In the genomic region with DNA sequence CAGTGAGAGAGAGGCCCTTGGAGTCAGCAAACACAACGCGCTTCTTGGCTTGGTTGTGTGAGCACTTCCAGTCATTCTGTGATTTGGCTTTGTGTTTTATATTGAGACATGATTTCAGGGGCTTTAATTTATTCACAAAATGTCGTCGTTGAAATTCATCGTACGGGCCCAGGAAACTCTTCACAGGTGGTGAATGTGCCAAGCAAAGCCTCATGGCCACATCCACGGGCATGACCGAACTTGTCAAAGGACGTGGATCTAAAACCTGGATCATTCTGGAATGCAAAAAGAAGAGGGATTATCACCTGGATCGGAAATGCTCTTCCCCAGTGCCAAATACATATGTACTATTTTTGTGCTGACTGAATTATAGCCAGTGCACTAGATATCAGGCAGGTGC, we compare ENCODE assay signal across 20 cellular contexts. TPM values are rescaled to one million over a fixed set of nuclear protein-coding genes. Genes with fewer than 3 reads are reported as not detected.
DNase-seq lines count a peak whose midpoint lies in the region; ATAC-seq, FAIRE-seq and TF ChIP-seq lines count a peak whose summit lies in the region.
"Had no signal": no experiment of that assay in that cellular context is flagged by ENCODE, and none has a peak within 500 bp of the region (broad histone marks: within the 10 kb centered on the region; RNA-seq: fewer than 3 reads in every experiment).

No MANE protein-coding gene starts in this region.

- peaks cover 0 to 43% (median 13%) of the 10 kb centered on the region in 9 donors for H3K36me3 ChIP-seq in heart right ventricle
- peaks cover 0 to 7% (median 0%) of the 10 kb centered on the region in 3 donors for H3K36me3 ChIP-seq in pancreas
- peaks cover 3 to 14% of the 10 kb centered on the region in 2 donors for H3K36me3 ChIP-seq in aorta (ENCODE audit: control insufficient read depth in 1 of 2, insufficient read depth in 2 of 2, low read length in 1 of 2)
- H3K36me3 ChIP-seq in CD4-positive, alpha-beta memory T cell (ENCODE audit: insufficient read depth, low read length) = no peaks in the 10 kb centered on the region

- H3K9me3 Mint-ChIP-seq in CD4-positive, alpha-beta memory T cell = no peaks in the 10 kb centered on the region
- H3K9me3 Mint-ChIP-seq: activated naive CD4-positive, alpha-beta T cell treated with anti-CD3 and anti-CD28 coated beads, Interleukin-2, amount 50 U/mL, for 24 hours; effector memory CD8-positive, alpha-beta T cell; immature natural killer cell had no signal

- no peak overlapping the region for H3K27ac Mint-ChIP-seq in CD4-positive, alpha-beta memory T cell
- H3K27ac Mint-ChIP-seq: activated CD4-positive, alpha-beta T cell treated with anti-CD3 and anti-CD28 coated beads for 36 hours; activated naive CD4-positive, alpha-beta T cell treated with anti-CD3 and anti-CD28 coated beads, Interleukin-2, amount 50 U/mL, for 24 hours; effector memory CD8-positive, alpha-beta T cell; immature natural killer cell; type B pancreatic cell had no signal

- FAIRE-seq in pancreas (lab: Jason Lieb, UNC) = no peak
- FAIRE-seq: small intestine had no signal

- no peak for ATAC-seq in heart right ventricle
- ATAC-seq in left ventricle myocardium superior = no peak
- no peak for ATAC-seq in pancreas
- ATAC-seq in aorta (ENCODE audit: low FRiP score) = no peak
- ATAC-seq in GM21786 (IDR thresholded peaks at IDR 0.05; ENCODE audit: unreplicated experiment) = no peak
- ATAC-seq: activated CD4-positive, alpha-beta T cell treated with anti-CD3 and anti-CD28 coated beads for 36 hours; effector memory CD8-positive, alpha-beta T cell; foreskin keratinocyte had no signal

- POLR2A ChIA-PET in CD4-positive, alpha-beta memory T cell (lab: Charles Lee; ENCODE audit: partially characterized antibody) = no interaction called here

- 51 to 67% methylated on average over 10 of the region's 10 CpGs for WGBS in heart right ventricle, 2 donors
- 36 to 46% methylated on average over 10 of the region's 10 CpGs for WGBS in pancreas, 2 donors
- 8% methylated on average over 10 of the region's 10 CpGs for WGBS in aorta, 2 donors

- no peak for TF ChIP-seq CTCF in heart right ventricle (IDR thresholded peaks at IDR 0.05)
- TF ChIP-seq CTCF in pancreas (IDR thresholded peaks at IDR 0.05) = no peak

- DNase-seq in heart right ventricle = no peak
- no peak for DNase-seq in left ventricle myocardium superior
- DNase-seq in globus pallidus (ENCODE audit: low spot score) = peak; percentile 17
- no peak for DNase-seq in pancreas
- no peak for DNase-seq in aorta
- no peak for DNase-seq in CD4-positive, alpha-beta memory T cell
- no peak for DNase-seq in glomerular visceral epithelial cell (ENCODE audit: extremely low spot score)
- DNase-seq: activated CD4-positive, alpha-beta T cell treated with anti-CD3 and anti-CD28 coated beads for 36 hours; activated CD8-positive, alpha-beta memory T cell treated with anti-CD3 and anti-CD28 coated beads, Interleukin-2, amount 50 U/mL, for 48 hours; effector memory CD8-positive, alpha-beta T cell; foreskin keratinocyte; immature natural killer cell; NCI-H2029; NCI-H510A treated with DMSO at 0.1 percent for 48 hours; SIG-M5; small intestine had no signal

- H3K4me1 ChIP-seq in heart right ventricle (peaks cover 0 to 50% (median 15%) of the 10 kb centered on the region in 9 donors), pancreas (peaks cover 0 to 25% (median 10%) of the 10 kb centered on the region in 3 donors), aorta (ENCODE audit: control insufficient read depth in 1 of 2, insufficient read depth in 2 of 2, low read length in 2 of 2) (no peaks in the 10 kb centered on the region)
- peaks cover 4% of the 10 kb centered on the region for H3K4me1 ChIP-seq in CD4-positive, alpha-beta memory T cell (ENCODE audit: insufficient read depth, low read length)
- H3K4me1 ChIP-seq: foreskin keratinocyte had no signal

- H3K4me3 Mint-ChIP-seq in CD4-positive, alpha-beta memory T cell = no peak overlapping the region
- H3K4me3 Mint-ChIP-seq: activated CD4-positive, alpha-beta T cell treated with anti-CD3 and anti-CD28 coated beads for 36 hours; activated naive CD4-positive, alpha-beta T cell treated with anti-CD3 and anti-CD28 coated beads, Interleukin-2, amount 50 U/mL, for 24 hours; effector memory CD8-positive, alpha-beta T cell; immature natural killer cell; type B pancreatic cell had no signal

- intact Hi-C loops in heart right ventricle (cut with DNase I) (loop anchor here in 8 of 10 donors (5.0 to 10.0 kb wide), 7 partner anchors 38 to 336 kb away; a partner anchor contains a TSS), left ventricle myocardium superior (cut with micrococcal nuclease) (loop anchor here (5.0 kb wide), 1 partner anchor 78 kb away; no protein-coding TSS in a partner anchor), pancreas (cut with DNase I) (loop anchor here in 2 of 3 donors (5.0 to 10.0 kb wide), 2 partner anchors 38 to 136 kb away; no protein-coding TSS in a partner anchor), aorta (cut with DNase I) (loop anchor here (5.0 to 10.0 kb wide), 4 partner anchors 43 to 333 kb away; no protein-coding TSS in a partner anchor)
- intact Hi-C loops in CD4-positive, alpha-beta memory T cell (cut with micrococcal nuclease) = loop anchor here (10.0 kb wide), 1 partner anchor 756 kb away; a partner anchor contains a TSS

- H3K27me3 ChIP-seq in heart right ventricle = peaks cover 0 to 31% (median 0%) of the 10 kb centered on the region in 7 donors
- no peaks in the 10 kb centered on the region for H3K27me3 ChIP-seq in pancreas
- H3K27me3 ChIP-seq in aorta (ENCODE audit: control insufficient read depth in 1 of 2, insufficient read depth in 2 of 2, low read length in 1 of 2) = no peaks in the 10 kb centered on the region
- peaks cover 25% of the 10 kb centered on the region for H3K27me3 ChIP-seq in CD4-positive, alpha-beta memory T cell (ENCODE audit: insufficient read depth, low read length)
- H3K27me3 ChIP-seq: foreskin keratinocyte had no signal

- H3K9me3 ChIP-seq in heart right ventricle (no peaks in the 10 kb centered on the region), pancreas (no peaks in the 10 kb centered on the region), aorta (ENCODE audit: control insufficient read depth, low read length) (no peaks in the 10 kb centered on the region)
- H3K9me3 ChIP-seq in CD4-positive, alpha-beta memory T cell (ENCODE audit: control insufficient read depth in 1 of 2, low read length in 2 of 2) = no peaks in the 10 kb centered on the region

- H3K36me3 Mint-ChIP-seq in CD4-positive, alpha-beta memory T cell = no peaks in the 10 kb centered on the region
- H3K36me3 Mint-ChIP-seq: activated naive CD4-positive, alpha-beta T cell treated with anti-CD3 and anti-CD28 coated beads, Interleukin-2, amount 50 U/mL, for 24 hours; immature natural killer cell had no signal

- CTCF ChIA-PET in CD4-positive, alpha-beta memory T cell (lab: Charles Lee; ENCODE audit: partially characterized antibody) = no interaction called here

- H3K4me3 ChIP-seq in heart right ventricle (peak overlapping the region in 9 of 10 donors; percentile 50 to 86 (median 73)), pancreas (peak overlapping the region in 3 of 4 donors; percentile 69 to 73 (median 69)), aorta (ENCODE audit: low read length in 2 of 2) (peak overlapping the region; percentile 98 to 99)
- H3K4me3 ChIP-seq in CD4-positive, alpha-beta memory T cell (ENCODE audit: low read length in 2 of 2) = no peak overlapping the region

- H3K27ac ChIP-seq in heart right ventricle (peak overlapping the region in 8 of 10 donors; percentile 27 to 88 (median 83)), pancreas (peak overlapping the region in 2 of 4 donors; percentile 89 to 90), aorta (ENCODE audit: low read depth in 1 of 2, low read length in 2 of 2) (peak overlapping the region in 1 of 2 donors; percentile 74)
- no peak overlapping the region for H3K27ac ChIP-seq in CD4-positive, alpha-beta memory T cell (ENCODE audit: low read depth, low read length)
- H3K27ac ChIP-seq: foreskin keratinocyte had no signal

- H3K4me1 Mint-ChIP-seq in CD4-positive, alpha-beta memory T cell = peaks cover 0 to 8% (median 5%) of the 10 kb centered on the region in 4 donors

- peaks cover 37 to 44% of the 10 kb centered on the region in 2 donors for H3K27me3 Mint-ChIP-seq in CD4-positive, alpha-beta memory T cell

RNA-seq across cellular contexts. Expression of a gene that starts 2.3 kb away (rescaled TPM):
- 100 to 1,000 TPM; 121 to 315 (median 190) TPM for total RNA-seq in heart right ventricle
- 10 to 100 TPM; 27.5 to 41.0 TPM for polyA plus RNA-seq in heart right ventricle
- total RNA-seq in left ventricle myocardium superior = 180 TPM
- total RNA-seq in pancreas = 10 to 100 TPM in 5 of 6 donors, 1 to 10 TPM in 1; 7.1 to 27.5 (median 17.3) TPM
- 1 to 10 TPM; 3.8 to 5.8 TPM for polyA plus RNA-seq in pancreas
- 100 to 1,000 TPM in 1 of 2 donors, 10 to 100 TPM in 1; 94.6 to 152 TPM for total RNA-seq in aorta
- polyA plus RNA-seq in aorta = 100 to 1,000 TPM in 1 of 2 donors, 10 to 100 TPM in 1; 69.2 to 288 TPM
- total RNA-seq in CD4-positive, alpha-beta memory T cell = not detected
- polyA plus RNA-seq in CD4-positive, alpha-beta memory T cell = not detected
- total RNA-seq: T-helper 2 cell treated with Interferon-gamma antibody and Interleukin-4, amounts not matched to agents 100 ng/mL and 5 ng/mL, for 36 hours had no signal
- polyA plus RNA-seq: immature natural killer cell had no signal

Comparison
In these comparisons a context has a peak if more than half of its experiments do, and no peak if none do; other contexts are left out.
1. H3K4me3 ChIP-seq: peak in heart right ventricle (9 of 10), pancreas (3 of 4) and aorta (2 of 2); none in CD4-positive, alpha-beta memory T cell (0 of 2).
2. RNA of a gene that starts 2.3 kb away (total RNA-seq): 121 to 315 TPM in heart right ventricle, 180 TPM in left ventricle myocardium superior (single experiment), 94.6 to 152 TPM in aorta and 7.1 to 27.5 TPM in pancreas; not detected in CD4-positive, alpha-beta memory T cell; every median in the first group is over 4 times any median in the second.